Comparison of ENCODE assay signal across 22 cellular contexts in genomic region chr14:77355811-77356210, GRCh38. TPM values are rescaled to one million over a fixed set of nuclear protein-coding genes. Genes with fewer than 3 reads are reported as not detected.
"Had no signal": no experiment of that assay in that cellular context is flagged by ENCODE, and none has a peak within 500 bp of the region (broad histone marks: within the 10 kb centered on the region; RNA-seq: fewer than 3 reads in every experiment).

No MANE protein-coding gene starts in this region.

- ATAC-seq: body of pancreas; left cardiac atrium; pancreas; psoas muscle; stimulated activated naive CD8-positive, alpha-beta T cell treated with anti-CD3 and anti-CD28 coated beads, Interleukin-15, amount 100 ng/mL, for 72 hours had no signal

- H3K27ac Mint-ChIP-seq: activated CD4-positive, alpha-beta memory T cell treated with anti-CD3 and anti-CD28 coated beads for 36 hours; nephron; stimulated activated naive CD8-positive, alpha-beta T cell treated with anti-CD3 and anti-CD28 coated beads, Interleukin-15, amount 100 ng/mL, for 72 hours had no signal

- H3K4me1 ChIP-seq: body of pancreas, pancreas, psoas muscle, right atrium auricular region, tibial nerve had no signal

- H3K4me3 ChIP-seq: body of pancreas, pancreas, psoas muscle, right atrium auricular region, tibial nerve had no signal

- DNase-seq: activated CD4-positive, alpha-beta memory T cell treated with anti-CD3 and anti-CD28 coated beads for 36 hours; activated CD4-positive, alpha-beta T cell treated with anti-CD3 and anti-CD28 coated beads for 4 hours; activated CD4-positive, CD25-positive, alpha-beta regulatory T cell; activated naive CD4-positive, alpha-beta T cell treated with Interleukin-2 at 50 U/mL for 16 hours; activated T-cell treated with anti-CD3 and anti-CD28 coated beads, Interleukin-2, amount 50 U/mL, for 48 hours; amygdala; body of pancreas; erythroblast; hypothalamus; islet precursor cell; left cardiac atrium; mesenchymal stem cell; pancreas; psoas muscle; stimulated activated CD4-positive, alpha-beta T cell treated with anti-CD3 and anti-CD28 coated beads, Interleukin-1b, Interleukin-23, amount 100 ng/mL, for 48 hours; stimulated activated naive CD8-positive, alpha-beta T cell treated with anti-CD3 and anti-CD28 coated beads, Interleukin-15, amount 100 ng/mL, for 72 hours; T1000 had no signal

- H3K27ac ChIP-seq: body of pancreas, pancreas, psoas muscle, right atrium auricular region, tibial nerve had no signal

- H3K9me3 ChIP-seq: body of pancreas, pancreas, psoas muscle, right atrium auricular region, tibial nerve had no signal

- H3K27me3 Mint-ChIP-seq: activated CD4-positive, alpha-beta memory T cell treated with anti-CD3 and anti-CD28 coated beads for 36 hours; stimulated activated naive CD8-positive, alpha-beta T cell treated with anti-CD3 and anti-CD28 coated beads, Interleukin-15, amount 100 ng/mL, for 72 hours had no signal

- H3K4me1 Mint-ChIP-seq: nephron; stimulated activated naive CD8-positive, alpha-beta T cell treated with anti-CD3 and anti-CD28 coated beads, Interleukin-15, amount 100 ng/mL, for 72 hours had no signal

- H3K36me3 ChIP-seq: pancreas had no signal

- H3K27me3 ChIP-seq: body of pancreas, pancreas, right atrium auricular region, tibial nerve had no signal

- H3K4me3 Mint-ChIP-seq: activated CD4-positive, alpha-beta memory T cell treated with anti-CD3 and anti-CD28 coated beads for 36 hours; nephron; stimulated activated naive CD8-positive, alpha-beta T cell treated with anti-CD3 and anti-CD28 coated beads, Interleukin-15, amount 100 ng/mL, for 72 hours had no signal

- H3K9me3 Mint-ChIP-seq: activated CD4-positive, alpha-beta memory T cell treated with anti-CD3 and anti-CD28 coated beads for 36 hours; nephron; stimulated activated naive CD8-positive, alpha-beta T cell treated with anti-CD3 and anti-CD28 coated beads, Interleukin-15, amount 100 ng/mL, for 72 hours had no signal

RNA-seq across cellular contexts. Expression of gene SAMD15, which starts 21.4 kb away (rescaled TPM):
- total RNA-seq: skeletal muscle tissue; T-helper 1 cell treated with Interleukin-12 subunit alpha and Interleukin-12 subunit beta and Interleukin-4 antibody, amounts not matched to agents 30 ng/mL and 1 ng/mL, for 36 hours had no signal
